14 cellular contexts compared by ENCODE assay signal in the genomic region with DNA sequence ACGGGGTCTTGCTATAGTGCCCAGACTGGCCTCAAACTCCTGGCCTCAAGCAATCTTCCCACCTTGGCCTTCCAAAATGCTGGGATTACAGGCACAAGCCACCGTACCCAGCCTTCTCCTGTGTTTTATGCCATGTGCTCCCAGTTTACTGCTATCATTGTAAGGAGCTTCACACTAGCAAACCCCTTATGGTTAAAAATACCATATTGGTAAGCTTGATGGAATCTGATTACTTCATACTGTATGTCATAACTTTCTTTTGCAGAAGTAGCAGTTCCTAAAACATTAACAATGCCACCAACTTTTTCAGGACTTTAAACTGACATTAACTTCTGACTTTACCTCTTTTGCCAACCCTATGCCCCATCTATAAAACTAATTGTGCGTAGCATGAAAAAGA. TPM values are rescaled to one million over a fixed set of nuclear protein-coding genes. Genes with fewer than 3 reads are reported as not detected.
DNase-seq lines count a peak whose midpoint lies in the region; TF ChIP-seq lines count a peak whose summit lies in the region.
"Had no signal": no experiment of that assay in that cellular context is flagged by ENCODE, and none has a peak within 500 bp of the region (broad histone marks: within the 10 kb centered on the region; RNA-seq: fewer than 3 reads in every experiment).

No MANE protein-coding gene starts in this region.

- TF ChIP-seq CTCF in AG10803 (conservative IDR thresholded peaks at IDR 0.05; ENCODE audit: low read length), result no peak
- no peak for TF ChIP-seq CTCF in vagina (IDR thresholded peaks at IDR 0.05)

- no peak for TF ChIP-seq POLR2A in vagina (IDR thresholded peaks at IDR 0.05)

- H3K4me1 ChIP-seq in vagina, result no peaks in the 10 kb centered on the region
- H3K4me1 ChIP-seq: colonic mucosa had no signal

- DNase-seq in AG10803 (ENCODE audit: low read depth) (peak; percentile 78), LHCN-M2 (ENCODE audit: low read depth) (peak; percentile 68), amniotic epithelial cell (ENCODE audit: low read depth) (peak; percentile 80), kidney tubule cell (ENCODE audit: low spot score) (peak; percentile 37), activated T-cell treated with anti-CD3 and anti-CD28 coated beads for 4 hours (no peak), NCI-H1930 (lab: John Stamatoyannopoulos, UW) (no peak), inferior parietal cortex (ENCODE audit: extremely low spot score) (no peak), vagina (ENCODE audit: extremely low spot score in 2 of 2) (no peak)
- DNase-seq: activated CD4-positive, CD25-positive, alpha-beta regulatory T cell treated with anti-CD3 and anti-CD28 coated beads, Interleukin-2, amount 50 U/mL, for 72 hours; colonic mucosa; NCI-H2171 treated with DMSO at 0.1 percent for 48 hours; SHP77 treated with DMSO at 0.1 percent for 48 hours; sigmoid colon had no signal

- intact Hi-C loops in vagina (cut with DNase I), result no loop called here

- H3K27ac ChIP-seq in vagina, result no peak overlapping the region
- H3K27ac ChIP-seq: colonic mucosa, sigmoid colon had no signal

- H3K9me3 ChIP-seq in vagina, result no peaks in the 10 kb centered on the region
- H3K9me3 ChIP-seq: colonic mucosa, HAP-1, sigmoid colon had no signal

- H3K4me3 ChIP-seq in AG10803 (ENCODE audit: low read length) (no peak overlapping the region), vagina (no peak overlapping the region)
- H3K4me3 ChIP-seq: colonic mucosa, HAP-1, sigmoid colon had no signal

- H3K27me3 ChIP-seq in vagina, result no peaks in the 10 kb centered on the region
- H3K27me3 ChIP-seq: colonic mucosa, sigmoid colon had no signal

- no peaks in the 10 kb centered on the region for H3K36me3 ChIP-seq in vagina
- H3K36me3 ChIP-seq: colonic mucosa had no signal

RNA-seq across cellular contexts. Expression of a gene that starts 36.2 kb away (rescaled TPM):
- total RNA-seq in LHCN-M2 (2014; rRNA removed), result 76.8 and 87.5 TPM in 2 replicates
- 38.6 TPM for polyA plus RNA-seq in LHCN-M2 (2012)
- 30.0 TPM for total RNA-seq in vagina

RNA-seq across cellular contexts. Expression of a gene that starts 41.3 kb away (rescaled TPM):
- total RNA-seq in LHCN-M2 (2014; rRNA removed), result 6.9 and 8.2 TPM in 2 replicates
- polyA plus RNA-seq in LHCN-M2 (2012), result 3.1 TPM
- 8.8 TPM for total RNA-seq in vagina

Comparison
In these comparisons a context has a peak if more than half of its experiments do, and no peak if none do; other contexts are left out.
1. DNase-seq: peak in AG10803 (single experiment), LHCN-M2 (single experiment), amniotic epithelial cell (single experiment) and kidney tubule cell (single experiment); none in activated T-cell treated with anti-CD3 and anti-CD28 coated beads for 4 hours (single experiment), NCI-H1930 (0 of 2), inferior parietal cortex (single experiment) and vagina (0 of 2).